1 cellular context compared by ENCODE assay signal in the genomic region with DNA sequence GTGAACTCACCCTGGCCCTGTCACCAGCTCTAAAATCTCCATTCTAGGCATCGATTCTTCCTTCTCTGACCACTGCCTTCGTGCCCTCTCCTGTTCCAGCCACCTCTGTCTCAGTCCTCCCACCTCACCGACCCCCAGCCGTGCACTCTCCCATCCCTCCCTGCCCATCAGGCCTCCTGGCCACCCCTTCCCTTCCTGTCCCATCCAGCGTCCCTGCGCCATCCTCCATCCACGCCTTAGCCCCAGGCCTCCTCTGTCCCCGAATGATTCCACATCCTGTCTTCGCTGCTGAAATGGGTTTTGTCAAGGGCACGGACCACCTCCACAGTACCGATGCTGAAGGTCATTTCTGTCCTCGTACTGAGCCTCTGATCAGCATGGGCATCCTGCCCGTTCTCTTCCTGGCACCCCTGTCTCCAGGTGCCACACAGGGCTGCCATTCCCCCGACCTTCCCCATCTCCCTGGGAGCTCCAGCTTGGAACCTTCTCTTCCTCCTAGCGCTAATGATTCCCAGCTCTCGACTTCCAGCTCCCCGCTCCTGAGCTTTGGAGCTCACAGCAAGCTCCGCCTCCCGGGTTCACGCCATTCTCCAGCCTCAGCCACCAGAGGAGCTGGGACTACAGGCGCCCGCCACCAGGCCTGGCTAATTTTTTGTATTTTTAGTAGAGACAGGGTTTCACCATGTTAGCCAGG.
TF ChIP-seq lines count a peak whose summit lies in the region.

No MANE protein-coding gene starts in this region.

TF ChIP-seq in GM23338, 12 proteins besides CTCF, POLR2A, EP300 and RAD21 (continued from another document):
- TF ChIP-seq, protein P1, sequence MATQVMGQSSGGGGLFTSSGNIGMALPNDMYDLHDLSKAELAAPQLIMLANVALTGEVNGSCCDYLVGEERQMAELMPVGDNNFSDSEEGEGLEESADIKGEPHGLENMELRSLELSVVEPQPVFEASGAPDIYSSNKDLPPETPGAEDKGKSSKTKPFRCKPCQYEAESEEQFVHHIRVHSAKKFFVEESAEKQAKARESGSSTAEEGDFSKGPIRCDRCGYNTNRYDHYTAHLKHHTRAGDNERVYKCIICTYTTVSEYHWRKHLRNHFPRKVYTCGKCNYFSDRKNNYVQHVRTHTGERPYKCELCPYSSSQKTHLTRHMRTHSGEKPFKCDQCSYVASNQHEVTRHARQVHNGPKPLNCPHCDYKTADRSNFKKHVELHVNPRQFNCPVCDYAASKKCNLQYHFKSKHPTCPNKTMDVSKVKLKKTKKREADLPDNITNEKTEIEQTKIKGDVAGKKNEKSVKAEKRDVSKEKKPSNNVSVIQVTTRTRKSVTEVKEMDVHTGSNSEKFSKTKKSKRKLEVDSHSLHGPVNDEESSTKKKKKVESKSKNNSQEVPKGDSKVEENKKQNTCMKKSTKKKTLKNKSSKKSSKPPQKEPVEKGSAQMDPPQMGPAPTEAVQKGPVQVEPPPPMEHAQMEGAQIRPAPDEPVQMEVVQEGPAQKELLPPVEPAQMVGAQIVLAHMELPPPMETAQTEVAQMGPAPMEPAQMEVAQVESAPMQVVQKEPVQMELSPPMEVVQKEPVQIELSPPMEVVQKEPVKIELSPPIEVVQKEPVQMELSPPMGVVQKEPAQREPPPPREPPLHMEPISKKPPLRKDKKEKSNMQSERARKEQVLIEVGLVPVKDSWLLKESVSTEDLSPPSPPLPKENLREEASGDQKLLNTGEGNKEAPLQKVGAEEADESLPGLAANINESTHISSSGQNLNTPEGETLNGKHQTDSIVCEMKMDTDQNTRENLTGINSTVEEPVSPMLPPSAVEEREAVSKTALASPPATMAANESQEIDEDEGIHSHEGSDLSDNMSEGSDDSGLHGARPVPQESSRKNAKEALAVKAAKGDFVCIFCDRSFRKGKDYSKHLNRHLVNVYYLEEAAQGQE (IDR thresholded peaks at IDR 0.05; ENCODE audit: unreplicated experiment): no peak
- no peak for TF ChIP-seq NANOG (IDR thresholded peaks at IDR 0.05; ENCODE audit: borderline replicate concordance)
- no peak for TF ChIP-seq EZH2phosphoT487 (IDR thresholded peaks at IDR 0.05; ENCODE audit: unreplicated experiment)
- TF ChIP-seq ZNF114 (CRISPR knock-in tag; IDR thresholded peaks at IDR 0.05): no peak
- no peak; the same call in 1 of the 2 replicates for TF ChIP-seq POLR2AphosphoS5 (IDR thresholded peaks at IDR 0.05; ENCODE audit: low read depth)
- no peak for TF ChIP-seq CREB1 (CRISPR knock-in tag; IDR thresholded peaks at IDR 0.05; ENCODE audit: low read depth)
- TF ChIP-seq, protein P2, sequence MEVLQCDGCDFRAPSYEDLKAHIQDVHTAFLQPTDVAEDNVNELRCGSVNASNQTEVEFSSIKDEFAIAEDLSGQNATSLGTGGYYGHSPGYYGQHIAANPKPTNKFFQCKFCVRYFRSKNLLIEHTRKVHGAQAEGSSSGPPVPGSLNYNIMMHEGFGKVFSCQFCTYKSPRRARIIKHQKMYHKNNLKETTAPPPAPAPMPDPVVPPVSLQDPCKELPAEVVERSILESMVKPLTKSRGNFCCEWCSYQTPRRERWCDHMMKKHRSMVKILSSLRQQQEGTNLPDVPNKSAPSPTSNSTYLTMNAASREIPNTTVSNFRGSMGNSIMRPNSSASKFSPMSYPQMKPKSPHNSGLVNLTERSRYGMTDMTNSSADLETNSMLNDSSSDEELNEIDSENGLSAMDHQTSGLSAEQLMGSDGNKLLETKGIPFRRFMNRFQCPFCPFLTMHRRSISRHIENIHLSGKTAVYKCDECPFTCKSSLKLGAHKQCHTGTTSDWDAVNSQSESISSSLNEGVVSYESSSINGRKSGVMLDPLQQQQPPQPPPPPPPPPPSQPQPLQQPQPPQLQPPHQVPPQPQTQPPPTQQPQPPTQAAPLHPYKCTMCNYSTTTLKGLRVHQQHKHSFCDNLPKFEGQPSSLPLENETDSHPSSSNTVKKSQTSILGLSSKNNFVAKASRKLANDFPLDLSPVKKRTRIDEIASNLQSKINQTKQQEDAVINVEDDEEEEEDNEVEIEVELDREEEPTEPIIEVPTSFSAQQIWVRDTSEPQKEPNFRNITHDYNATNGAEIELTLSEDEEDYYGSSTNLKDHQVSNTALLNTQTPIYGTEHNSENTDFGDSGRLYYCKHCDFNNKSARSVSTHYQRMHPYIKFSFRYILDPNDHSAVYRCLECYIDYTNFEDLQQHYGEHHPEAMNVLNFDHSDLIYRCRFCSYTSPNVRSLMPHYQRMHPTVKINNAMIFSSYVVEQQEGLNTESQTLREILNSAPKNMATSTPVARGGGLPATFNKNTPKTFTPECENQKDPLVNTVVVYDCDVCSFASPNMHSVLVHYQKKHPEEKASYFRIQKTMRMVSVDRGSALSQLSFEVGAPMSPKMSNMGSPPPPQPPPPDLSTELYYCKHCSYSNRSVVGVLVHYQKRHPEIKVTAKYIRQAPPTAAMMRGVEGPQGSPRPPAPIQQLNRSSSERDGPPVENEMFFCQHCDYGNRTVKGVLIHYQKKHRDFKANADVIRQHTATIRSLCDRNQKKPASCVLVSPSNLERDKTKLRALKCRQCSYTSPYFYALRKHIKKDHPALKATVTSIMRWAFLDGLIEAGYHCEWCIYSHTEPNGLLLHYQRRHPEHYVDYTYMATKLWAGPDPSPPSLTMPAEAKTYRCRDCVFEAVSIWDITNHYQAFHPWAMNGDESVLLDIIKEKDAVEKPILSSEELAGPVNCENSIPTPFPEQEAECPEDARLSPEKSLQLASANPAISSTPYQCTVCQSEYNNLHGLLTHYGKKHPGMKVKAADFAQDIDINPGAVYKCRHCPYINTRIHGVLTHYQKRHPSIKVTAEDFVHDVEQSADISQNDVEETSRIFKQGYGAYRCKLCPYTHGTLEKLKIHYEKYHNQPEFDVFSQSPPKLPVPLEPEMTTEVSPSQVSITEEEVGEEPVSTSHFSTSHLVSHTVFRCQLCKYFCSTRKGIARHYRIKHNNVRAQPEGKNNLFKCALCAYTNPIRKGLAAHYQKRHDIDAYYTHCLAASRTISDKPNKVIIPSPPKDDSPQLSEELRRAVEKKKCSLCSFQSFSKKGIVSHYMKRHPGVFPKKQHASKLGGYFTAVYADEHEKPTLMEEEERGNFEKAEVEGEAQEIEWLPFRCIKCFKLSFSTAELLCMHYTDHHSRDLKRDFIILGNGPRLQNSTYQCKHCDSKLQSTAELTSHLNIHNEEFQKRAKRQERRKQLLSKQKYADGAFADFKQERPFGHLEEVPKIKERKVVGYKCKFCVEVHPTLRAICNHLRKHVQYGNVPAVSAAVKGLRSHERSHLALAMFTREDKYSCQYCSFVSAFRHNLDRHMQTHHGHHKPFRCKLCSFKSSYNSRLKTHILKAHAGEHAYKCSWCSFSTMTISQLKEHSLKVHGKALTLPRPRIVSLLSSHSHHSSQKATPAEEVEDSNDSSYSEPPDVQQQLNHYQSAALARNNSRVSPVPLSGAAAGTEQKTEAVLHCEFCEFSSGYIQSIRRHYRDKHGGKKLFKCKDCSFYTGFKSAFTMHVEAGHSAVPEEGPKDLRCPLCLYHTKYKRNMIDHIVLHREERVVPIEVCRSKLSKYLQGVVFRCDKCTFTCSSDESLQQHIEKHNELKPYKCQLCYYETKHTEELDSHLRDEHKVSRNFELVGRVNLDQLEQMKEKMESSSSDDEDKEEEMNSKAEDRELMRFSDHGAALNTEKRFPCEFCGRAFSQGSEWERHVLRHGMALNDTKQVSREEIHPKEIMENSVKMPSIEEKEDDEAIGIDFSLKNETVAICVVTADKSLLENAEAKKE (CRISPR knock-in tag; IDR thresholded peaks at IDR 0.05): no peak
- no peak for TF ChIP-seq STAT1 (IDR thresholded peaks at IDR 0.05; ENCODE audit: unreplicated experiment)
- TF ChIP-seq EZH2 (IDR thresholded peaks at IDR 0.05; ENCODE audit: low read depth, unreplicated experiment): no peak
